ENCODE assay signal across 8 cellular contexts in the genomic region with DNA sequence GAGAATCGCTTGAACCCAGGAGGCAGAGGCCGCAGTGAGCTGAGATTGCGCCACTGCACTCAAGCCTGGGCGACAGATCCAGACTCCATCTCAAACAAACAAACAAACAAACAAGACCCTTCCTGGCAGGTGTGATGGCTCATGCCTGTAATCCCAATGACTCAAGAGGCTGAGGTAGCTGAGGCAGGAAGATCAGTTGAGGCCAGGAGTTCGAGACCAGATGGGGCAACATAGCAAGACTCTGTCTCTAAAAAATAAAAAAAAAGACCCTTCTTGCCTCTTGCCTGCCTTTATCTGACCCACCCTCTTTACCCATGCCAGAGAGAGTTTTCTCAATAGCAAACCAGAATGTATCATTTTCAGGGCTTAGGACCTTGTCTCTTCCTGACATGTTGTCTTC. TPM values are rescaled to one million over a fixed set of nuclear protein-coding genes. Genes with fewer than 3 reads are reported as not detected.
"Had no signal": no experiment of that assay in that cellular context is flagged by ENCODE, and none has a peak within 500 bp of the region (broad histone marks: within the 10 kb centered on the region; RNA-seq: fewer than 3 reads in every experiment).

No MANE protein-coding gene starts in this region.

- DNase-seq: H9, HCEC 1CT, HFFc6, KBM-7 had no signal

- H3K36me3 Mint-ChIP-seq: IgD-negative memory B cell had no signal

- H3K27ac ChIP-seq: KMS-11 had no signal

- H3K4me1 Mint-ChIP-seq: GM23338 had no signal

- H3K4me3 Mint-ChIP-seq: GM23338, H9, HFFc6, IgD-negative memory B cell had no signal

- H3K27ac Mint-ChIP-seq: GM23338, H9, HFFc6 had no signal

- ATAC-seq: GM23338 had no signal

- H3K4me3 ChIP-seq: GM23338 had no signal

- H3K9me3 Mint-ChIP-seq: GM23338, H9 had no signal

- H3K27me3 Mint-ChIP-seq: IgD-negative memory B cell had no signal

RNA-seq across cellular contexts. Expression of a gene that starts 58.9 kb away (rescaled TPM):
- total RNA-seq: HFFc6, HT-29 had no signal
